9 cellular contexts compared by ENCODE assay signal in genomic region chr6:157322792-157323113, GRCh38. TPM values are rescaled to one million over a fixed set of nuclear protein-coding genes. Genes with fewer than 3 reads are reported as not detected.
DNase-seq lines count a peak whose midpoint lies in the region; ATAC-seq lines count a peak whose summit lies in the region.
"Had no signal": no experiment of that assay in that cellular context is flagged by ENCODE, and none has a peak within 500 bp of the region (broad histone marks: within the 10 kb centered on the region; RNA-seq: fewer than 3 reads in every experiment).

No MANE protein-coding gene starts in this region.

- H3K36me3 Mint-ChIP-seq in stimulated activated naive CD8-positive, alpha-beta T cell treated with anti-CD3 and anti-CD28 coated beads, Interleukin-15, Interleukin-2, amounts not matched to agents 100 ng/mL and 50 ng/mL, for 24 hours (ENCODE audit: low read depth) = peaks cover 15% of the 10 kb centered on the region
- H3K36me3 Mint-ChIP-seq in central memory CD8-positive, alpha-beta T cell (ENCODE audit: insufficient read depth) = peaks cover 9% of the 10 kb centered on the region

- peaks cover 39% of the 10 kb centered on the region for H3K4me1 Mint-ChIP-seq in stimulated activated naive CD8-positive, alpha-beta T cell treated with anti-CD3 and anti-CD28 coated beads, Interleukin-15, Interleukin-2, amounts not matched to agents 100 ng/mL and 50 ng/mL, for 24 hours (ENCODE audit: low read depth)
- peaks cover 13% of the 10 kb centered on the region for H3K4me1 Mint-ChIP-seq in central memory CD8-positive, alpha-beta T cell

- no peaks in the 10 kb centered on the region for H3K4me1 ChIP-seq in mucosa of stomach (ENCODE audit: control insufficient read depth, insufficient read depth, low read length)

- peak overlapping the region; percentile 87 for H3K27ac Mint-ChIP-seq in stimulated activated naive CD8-positive, alpha-beta T cell treated with anti-CD3 and anti-CD28 coated beads, Interleukin-15, Interleukin-2, amounts not matched to agents 100 ng/mL and 50 ng/mL, for 24 hours
- H3K27ac Mint-ChIP-seq in central memory CD8-positive, alpha-beta T cell (ENCODE audit: low read depth) = peak overlapping the region; percentile 87

- no peak for DNase-seq in stimulated activated naive CD8-positive, alpha-beta T cell treated with anti-CD3 and anti-CD28 coated beads, Interleukin-15, Interleukin-2, amounts not matched to agents 100 U/mL and 50 U/mL, for 24 hours
- DNase-seq in central memory CD8-positive, alpha-beta T cell (ENCODE audit: low spot score in 2 of 2) = no peak
- DNase-seq in cerebellum (ENCODE audit: low spot score) (no peak), Ammon's horn (ENCODE audit: low spot score) (no peak)
- DNase-seq: KG1 had no signal

- peak overlapping the region; percentile 82 for H3K9ac ChIP-seq in mucosa of stomach (ENCODE audit: low read length)

- H3K4me3 Mint-ChIP-seq in stimulated activated naive CD8-positive, alpha-beta T cell treated with anti-CD3 and anti-CD28 coated beads, Interleukin-15, Interleukin-2, amounts not matched to agents 100 ng/mL and 50 ng/mL, for 24 hours = peak overlapping the region; percentile 97
- peak overlapping the region; percentile 87 for H3K4me3 Mint-ChIP-seq in central memory CD8-positive, alpha-beta T cell

- no peaks in the 10 kb centered on the region for H3K9me3 Mint-ChIP-seq in stimulated activated naive CD8-positive, alpha-beta T cell treated with anti-CD3 and anti-CD28 coated beads, Interleukin-15, Interleukin-2, amounts not matched to agents 100 ng/mL and 50 ng/mL, for 24 hours
- H3K9me3 Mint-ChIP-seq in central memory CD8-positive, alpha-beta T cell = no peaks in the 10 kb centered on the region

- H3K4me3 ChIP-seq in mucosa of stomach (ENCODE audit: low read length) = peak overlapping the region; percentile 94

- H3K27me3 ChIP-seq in mucosa of stomach (ENCODE audit: control insufficient read depth, insufficient read depth, low read length) = no peaks in the 10 kb centered on the region

- no peaks in the 10 kb centered on the region for H3K9me3 ChIP-seq in mucosa of stomach (ENCODE audit: control insufficient read depth, low read length)

- H3K36me3 ChIP-seq in mucosa of stomach (ENCODE audit: control insufficient read depth, insufficient read depth, low read length) = no peaks in the 10 kb centered on the region

- ATAC-seq in stimulated activated naive CD8-positive, alpha-beta T cell treated with anti-CD3 and anti-CD28 coated beads, Interleukin-15, Interleukin-2, amounts not matched to agents 100 U/mL and 50 U/mL, for 24 hours = no peak
- no peak for ATAC-seq in central memory CD8-positive, alpha-beta T cell (replicated peaks; ENCODE audit: extremely low read depth, poor library complexity, severe bottlenecking)
- ATAC-seq in GM21576 (IDR thresholded peaks at IDR 0.05; ENCODE audit: unreplicated experiment) (no peak), HG03571 (IDR thresholded peaks at IDR 0.05; ENCODE audit: unreplicated experiment) (no peak)

- H3K27me3 Mint-ChIP-seq in stimulated activated naive CD8-positive, alpha-beta T cell treated with anti-CD3 and anti-CD28 coated beads, Interleukin-15, Interleukin-2, amounts not matched to agents 100 ng/mL and 50 ng/mL, for 24 hours = peaks cover 24% of the 10 kb centered on the region
- no peaks in the 10 kb centered on the region for H3K27me3 Mint-ChIP-seq in central memory CD8-positive, alpha-beta T cell

RNA-seq across cellular contexts. Expression of gene TMEM242, which starts 0.6 kb away (rescaled TPM):
- 12.5 TPM for total RNA-seq in cerebellum

RNA-seq across cellular contexts. Expression of gene ZDHHC14, which starts 58.2 kb away (rescaled TPM):
- 14.2 TPM for total RNA-seq in cerebellum
